Comparison of ENCODE assay signal across 18 cellular contexts in genomic region chr21:34320006-34320405, GRCh38. TPM values are rescaled to one million over a fixed set of nuclear protein-coding genes. Genes with fewer than 3 reads are reported as not detected.
DNase-seq lines count a peak whose midpoint lies in the region; ATAC-seq lines count a peak whose summit lies in the region.
"Had no signal": no experiment of that assay in that cellular context is flagged by ENCODE, and none has a peak within 500 bp of the region (broad histone marks: within the 10 kb centered on the region; RNA-seq: fewer than 3 reads in every experiment).

No MANE protein-coding gene starts in this region.

- H3K4me3 ChIP-seq in adipocyte (ENCODE audit: low read length) (no peak overlapping the region), skeletal muscle cell (ENCODE audit: low read depth, low read length) (no peak overlapping the region)
- H3K4me3 ChIP-seq: GM23338 had no signal

- peaks cover 15% of the 10 kb centered on the region for H3K4me1 ChIP-seq in adipocyte (ENCODE audit: control insufficient read depth, insufficient read depth, low read length)
- H3K4me1 ChIP-seq: BE2C had no signal

- no peak for ATAC-seq in GM18907 (IDR thresholded peaks at IDR 0.05; ENCODE audit: unreplicated experiment)
- ATAC-seq: GM23338, HCT116, HepG2 had no signal

- peak; percentile 78 for DNase-seq in adipocyte (ENCODE audit: low read depth)
- DNase-seq in fibroblast of gingiva (ENCODE audit: low read depth) = peak; percentile 79
- peak; percentile 52 for DNase-seq in kidney glomerular epithelial cell (lab: John Stamatoyannopoulos, UW)
- DNase-seq in skeletal muscle cell (ENCODE audit: low read depth) = peak; percentile 6
- DNase-seq in NCI-H1694 treated with DMSO at 0.1 percent for 48 hours (lab: John Stamatoyannopoulos, UW) = no peak
- DNase-seq in occipital lobe (lab: John Stamatoyannopoulos, UW) = no peak
- DNase-seq in activated CD8-positive, alpha-beta memory T cell treated with anti-CD3 and anti-CD28 coated beads, Interleukin-2, amount 50 U/mL, for 4 hours = no peak
- DNase-seq: BE2C; C1 segment of cervical spinal cord; CD4-positive, CD25-positive, alpha-beta regulatory T cell; CD8-positive, alpha-beta memory T cell; COR-L47; HFFc6 had no signal

- no peaks in the 10 kb centered on the region for H3K9me3 ChIP-seq in adipocyte (ENCODE audit: control insufficient read depth, low read length)
- H3K9me3 ChIP-seq: BE2C had no signal

- H3K36me3 ChIP-seq in adipocyte (ENCODE audit: control insufficient read depth, insufficient read depth, low read length, severe bottlenecking) = no peaks in the 10 kb centered on the region
- H3K36me3 ChIP-seq: BE2C had no signal

- no peaks in the 10 kb centered on the region for H3K27me3 ChIP-seq in adipocyte (replicated peaks; ENCODE audit: control insufficient read depth, insufficient read depth, low read length)

- H3K9ac ChIP-seq in adipocyte (ENCODE audit: low read length) = no peak overlapping the region

RNA-seq across cellular contexts. Expression of gene KCNE2, which starts 43.8 kb away (rescaled TPM):
- total RNA-seq in occipital lobe = not detected
- total RNA-seq: A172; CD4-positive, CD25-positive, alpha-beta regulatory T cell; CD8-positive, alpha-beta memory T cell; HepG2; HFFc6 had no signal

RNA-seq across cellular contexts. Expression of gene SMIM11, which starts 55.3 kb away (rescaled TPM):
- 25.3 TPM for total RNA-seq in occipital lobe

Comparison
In these comparisons a context has a peak if more than half of its experiments do, and no peak if none do; other contexts are left out.
1. DNase-seq: peak in adipocyte (single experiment), fibroblast of gingiva (single experiment), kidney glomerular epithelial cell (single experiment) and skeletal muscle cell (single experiment); none in NCI-H1694 treated with DMSO at 0.1 percent for 48 hours (single experiment), occipital lobe (single experiment) and activated CD8-positive, alpha-beta memory T cell treated with anti-CD3 and anti-CD28 coated beads, Interleukin-2, amount 50 U/mL, for 4 hours (single experiment).